In the genomic region with DNA sequence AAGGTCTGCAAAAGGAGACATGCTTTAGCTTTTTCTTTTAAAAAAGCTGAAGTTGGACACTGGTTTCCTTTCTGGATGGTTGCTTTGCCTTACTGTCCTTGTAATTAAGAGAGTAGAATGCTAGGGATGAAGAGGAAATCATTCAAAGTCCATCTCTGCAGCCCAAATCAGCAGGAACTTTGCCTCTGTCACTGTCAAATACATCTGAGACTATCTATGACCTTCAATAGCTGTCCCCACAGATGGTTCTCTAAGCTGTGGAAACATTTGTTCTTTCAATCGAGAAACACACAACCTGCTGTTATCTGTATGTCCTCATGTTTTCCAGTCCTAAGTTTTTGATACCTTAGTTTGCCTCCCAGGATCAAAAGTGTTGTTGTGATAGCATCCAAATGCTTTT, we compare ENCODE assay signal across 16 cellular contexts.
"Had no signal": no experiment of that assay in that cellular context is flagged by ENCODE, and none has a peak within 500 bp of the region (broad histone marks: within the 10 kb centered on the region; RNA-seq: fewer than 3 reads in every experiment).

No MANE protein-coding gene starts in this region.

- H3K36me3 ChIP-seq: SJSA1 had no signal

- H3K4me3 ChIP-seq: SJSA1 had no signal

- H3K27ac ChIP-seq: foreskin keratinocyte, SJSA1 had no signal

- H3K9me3 ChIP-seq: SJSA1 had no signal

- DNase-seq: activated B cell treated with CpG ODN at 0.5 μM for 24 hours; activated CD4-positive, alpha-beta T cell treated with anti-CD3 and anti-CD28 coated beads for 48 hours; activated CD8-positive, alpha-beta memory T cell treated with anti-CD3 and anti-CD28 coated beads, Interleukin-2, amount 50 U/mL, for 48 hours; activated gamma-delta T cell; activated T-cell treated with anti-CD3 and anti-CD28 coated beads, Interleukin-2, amount 50 U/mL, for 72 hours; amniotic stem cell; effector CD8-positive, alpha-beta T cell; foreskin keratinocyte; islet precursor cell; mesendoderm; nucleus accumbens; stimulated activated CD4-positive, alpha-beta T cell treated with anti-CD3 and anti-CD28 coated beads, Interleukin-12 subunit alpha, Interleukin-12 subunit beta, amount 100 ng/mL, for 4 hours; stimulated activated CD4-positive, alpha-beta T cell treated with anti-CD3 and anti-CD28 coated beads, Interleukin-2, amount 100 ng/mL, for 24 hours; trophoblast cell had no signal

- ATAC-seq: activated T-cell treated with anti-CD3 and anti-CD28 coated beads, Interleukin-2, amount 50 U/mL, for 72 hours; foreskin keratinocyte; stimulated activated effector memory CD8-positive, alpha-beta T cell treated with anti-CD3 and anti-CD28 coated beads, Interleukin-12 subunit alpha, Interleukin-12 subunit beta, amount 100 ng/mL, for 72 hours had no signal

- H3K27me3 ChIP-seq: foreskin keratinocyte had no signal
